ENCODE assay signal across 1 cellular context in the genomic region with DNA sequence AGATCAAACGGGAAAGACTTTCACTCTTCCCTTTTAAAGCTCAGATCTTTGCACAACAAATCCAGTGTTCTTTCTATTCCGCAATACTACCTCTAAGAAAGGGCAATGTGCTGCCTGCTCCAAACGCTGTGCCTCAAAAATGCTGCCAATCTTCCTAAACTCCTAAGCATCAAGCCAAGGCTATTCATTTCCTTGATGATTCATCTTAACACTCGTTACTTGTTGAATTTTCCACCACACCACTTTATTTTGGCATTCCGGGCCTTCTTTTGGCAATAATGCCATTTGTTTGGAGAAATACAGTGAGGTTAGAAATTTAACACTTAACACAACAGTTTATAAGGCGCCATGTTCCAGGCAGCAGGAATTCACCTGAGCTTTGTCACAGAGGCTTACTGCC.
TF ChIP-seq lines count a peak whose summit lies in the region.

No MANE protein-coding gene starts in this region.

TF ChIP-seq in H1, 55 proteins besides CTCF, POLR2A, EP300 and RAD21:
- TF ChIP-seq HDAC2 (IDR thresholded peaks at IDR 0.05; ENCODE audit: borderline replicate concordance in 1 of 2, low read depth in 2 of 2, low read length in 2 of 2) (no peak), CTBP2 (IDR thresholded peaks at IDR 0.05; ENCODE audit: borderline replicate concordance, insufficient read depth, insufficient read length, low read length) (no peak), SAP30 (IDR thresholded peaks at IDR 0.05; ENCODE audit: insufficient read depth, insufficient replicate concordance, low read length) (no peak), GABPA (IDR thresholded peaks at IDR 0.05; ENCODE audit: borderline replicate concordance, insufficient read depth, low read length) (no peak), TAF7 (optimal IDR thresholded peaks at IDR 0.05; ENCODE audit: borderline replicate concordance, low read depth, low read length) (no peak), EGR1 (IDR thresholded peaks at IDR 0.05; ENCODE audit: borderline replicate concordance, low read depth, low read length) (no peak), ATF2 (IDR thresholded peaks at IDR 0.05; ENCODE audit: low read length) (no peak), JUN (IDR thresholded peaks at IDR 0.05; ENCODE audit: low read depth, low read length) (no peak), BRCA1 (IDR thresholded peaks at IDR 0.05; ENCODE audit: low read depth, low read length) (no peak), SIX5 (IDR thresholded peaks at IDR 0.05; ENCODE audit: low read depth, low read length) (no peak), SRF (IDR thresholded peaks at IDR 0.05; ENCODE audit: low read depth, low read length) (no peak), NANOG (IDR thresholded peaks at IDR 0.05; ENCODE audit: insufficient read depth, low read depth, low read length, poor library complexity, severe bottlenecking) (no peak), HDAC6 (IDR thresholded peaks at IDR 0.05; ENCODE audit: low read depth, low read length) (no peak), TBP (IDR thresholded peaks at IDR 0.05; ENCODE audit: low read depth, low read length) (no peak)
- TF ChIP-seq, protein P1, sequence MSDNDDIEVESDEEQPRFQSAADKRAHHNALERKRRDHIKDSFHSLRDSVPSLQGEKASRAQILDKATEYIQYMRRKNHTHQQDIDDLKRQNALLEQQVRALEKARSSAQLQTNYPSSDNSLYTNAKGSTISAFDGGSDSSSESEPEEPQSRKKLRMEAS (IDR thresholded peaks at IDR 0.05) = no peak
- TF ChIP-seq, protein P2, sequence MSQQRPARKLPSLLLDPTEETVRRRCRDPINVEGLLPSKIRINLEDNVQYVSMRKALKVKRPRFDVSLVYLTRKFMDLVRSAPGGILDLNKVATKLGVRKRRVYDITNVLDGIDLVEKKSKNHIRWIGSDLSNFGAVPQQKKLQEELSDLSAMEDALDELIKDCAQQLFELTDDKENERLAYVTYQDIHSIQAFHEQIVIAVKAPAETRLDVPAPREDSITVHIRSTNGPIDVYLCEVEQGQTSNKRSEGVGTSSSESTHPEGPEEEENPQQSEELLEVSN (IDR thresholded peaks at IDR 0.05) = no peak
